ENCODE assay signal across 15 cellular contexts in the genomic region with DNA sequence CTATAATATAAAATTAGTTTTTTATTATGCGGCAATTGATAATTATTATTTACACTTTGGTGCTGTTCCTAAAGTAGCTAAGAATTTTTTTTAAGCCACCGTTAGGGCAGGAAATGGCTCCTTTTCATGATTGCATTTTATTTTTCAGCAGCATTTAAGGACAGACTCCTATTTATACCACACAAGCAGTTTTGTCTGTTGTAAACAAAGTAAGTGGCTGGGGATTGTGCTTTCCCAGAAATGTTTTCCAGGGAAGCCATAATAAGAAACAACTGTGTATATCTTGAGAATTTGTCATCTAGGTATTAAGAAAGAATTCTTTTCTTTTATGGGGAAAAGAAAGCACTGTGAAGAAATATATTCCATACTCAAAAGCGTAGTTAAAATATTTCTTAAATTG.
DNase-seq lines count a peak whose midpoint lies in the region; ATAC-seq and TF ChIP-seq lines count a peak whose summit lies in the region.
"Had no signal": no experiment of that assay in that cellular context is flagged by ENCODE, and none has a peak within 500 bp of the region (broad histone marks: within the 10 kb centered on the region; RNA-seq: fewer than 3 reads in every experiment).

No MANE protein-coding gene starts in this region.

- DNase-seq in SK-N-SH, result no peak
- DNase-seq in WTC11 (ENCODE audit: low spot score), result no peak
- peak; percentile 47 for DNase-seq in fibroblast of villous mesenchyme (ENCODE audit: low read depth)
- DNase-seq in kidney glomerular epithelial cell (lab: John Stamatoyannopoulos, UW), result no peak
- DNase-seq in NCI-H510A (lab: John Stamatoyannopoulos, UW), result no peak
- no peak for DNase-seq in activated T-helper 1 cell treated with anti-CD3 and anti-CD28 coated beads, Interleukin-12 subunit alpha, Interleukin-12 subunit beta, Interleukin-2, Interleukin-4 antibody, amounts not matched to agents 30 ng/mL and 10 ng/mL and 1 ng/mL, durations not matched to agents 14 hours and 24 hours and 36 hours (ENCODE audit: low spot score)
- no peak for DNase-seq in activated CD4-positive, alpha-beta T cell treated with anti-CD3 and anti-CD28 coated beads, Interleukin-2, amount 10 ng/mL, durations not matched to agents 7 days and 5 days
- DNase-seq: 8988T, DMS 273 treated with DMSO at 0.1 percent for 48 hours, GF-D8, MV-4-11, NCI-H1417 treated with DMSO at 0.1 percent for 48 hours, NCI-H2029 had no signal

- TF ChIP-seq CTCF in SK-N-SH (IDR thresholded peaks at IDR 0.05), result no peak
- TF ChIP-seq CTCF in WTC11 (IDR thresholded peaks at IDR 0.05), result no peak
- TF ChIP-seq CTCF in fibroblast of villous mesenchyme (IDR thresholded peaks at IDR 0.05; ENCODE audit: insufficient read depth, low read depth, low read length), result no peak

- WGBS in SK-N-SH (ENCODE audit: low lambda C conversion rate), result 89% methylated on average over 3 of the region's 3 CpGs

- no peaks in the 10 kb centered on the region for H3K36me3 Mint-ChIP-seq in WTC11
- no peaks in the 10 kb centered on the region for H3K36me3 Mint-ChIP-seq in activated T-helper 1 cell treated with anti-CD3 and anti-CD28 coated beads, Interleukin-12 subunit alpha, Interleukin-12 subunit beta, Interleukin-2, Interleukin-4 antibody, amounts not matched to agents 30 ng/mL and 10 ng/mL and 1 ng/mL, durations not matched to agents 14 hours and 24 hours and 36 hours (ENCODE audit: low read depth)
- H3K36me3 Mint-ChIP-seq in activated CD4-positive, alpha-beta T cell treated with anti-CD3 and anti-CD28 coated beads, Interleukin-2, amount 10 ng/mL, durations not matched to agents 7 days and 5 days (ENCODE audit: low read depth), result peaks cover 5% of the 10 kb centered on the region

- H2AFZ ChIP-seq in SK-N-SH (ENCODE audit: low read depth), result no peak overlapping the region

- no peaks in the 10 kb centered on the region for H3K27me3 Mint-ChIP-seq in WTC11 (ENCODE audit: low read depth)
- no peaks in the 10 kb centered on the region for H3K27me3 Mint-ChIP-seq in activated T-helper 1 cell treated with anti-CD3 and anti-CD28 coated beads, Interleukin-12 subunit alpha, Interleukin-12 subunit beta, Interleukin-2, Interleukin-4 antibody, amounts not matched to agents 30 ng/mL and 10 ng/mL and 1 ng/mL, durations not matched to agents 14 hours and 24 hours and 36 hours (ENCODE audit: insufficient read depth)
- no peaks in the 10 kb centered on the region for H3K27me3 Mint-ChIP-seq in activated CD4-positive, alpha-beta T cell treated with anti-CD3 and anti-CD28 coated beads, Interleukin-2, amount 10 ng/mL, durations not matched to agents 7 days and 5 days

- no peaks in the 10 kb centered on the region for H3K79me2 ChIP-seq in SK-N-SH (ENCODE audit: insufficient read depth)

- H3K27ac ChIP-seq in SK-N-SH (ENCODE audit: low read depth in 2 of 2, low read length in 1 of 2), result peak overlapping the region in 1 of 2 experiments; percentile 64; a peak in 2 of 4 replicates

- TF ChIP-seq RAD21 in SK-N-SH (IDR thresholded peaks at IDR 0.05; ENCODE audit: low read length), result no peak

- H3K9me2 ChIP-seq in SK-N-SH, result no peaks in the 10 kb centered on the region

- peaks cover 0 to 18% of the 10 kb centered on the region in 2 experiments; a peak in 2 of 4 replicates for H3K4me1 ChIP-seq in SK-N-SH (ENCODE audit: control insufficient read depth in 1 of 2, insufficient read depth in 2 of 2, low read depth in 1 of 2, low read length in 1 of 2)

- H3K27me3 ChIP-seq in SK-N-SH (ENCODE audit: insufficient read depth), result no peaks in the 10 kb centered on the region

- ATAC-seq in SK-N-SH treated with all-trans-retinoic acid at 6 μM for 48 hours (no peak), WTC11 (no peak)

- intact Hi-C loops in activated T-helper 1 cell treated with anti-CD3 and anti-CD28 coated beads, Interleukin-12 subunit alpha, Interleukin-12 subunit beta, Interleukin-2, Interleukin-4 antibody, amounts not matched to agents 30 ng/mL and 10 ng/mL and 1 ng/mL, durations not matched to agents 14 hours and 24 hours and 36 hours (cut with micrococcal nuclease), result no loop called here

- H3K36me3 ChIP-seq in SK-N-SH (replicated peaks in 1 of 2; ENCODE audit: control insufficient read depth in 1 of 2, insufficient read depth in 2 of 2, low read length in 1 of 2), result peaks cover 0 to 3% of the 10 kb centered on the region in 2 experiments
- H3K36me3 ChIP-seq: HAP-1 had no signal

- H3F3A ChIP-seq in SK-N-SH (replicated peaks; ENCODE audit: insufficient read depth), result no peaks in the 10 kb centered on the region

- no peak for TF ChIP-seq EP300 in SK-N-SH (IDR thresholded peaks at IDR 0.05; ENCODE audit: borderline replicate concordance in 1 of 2, low read depth in 1 of 2, low read length in 1 of 2)

- no peaks in the 10 kb centered on the region for H3K9me3 Mint-ChIP-seq in WTC11
- H3K9me3 Mint-ChIP-seq in activated T-helper 1 cell treated with anti-CD3 and anti-CD28 coated beads, Interleukin-12 subunit alpha, Interleukin-12 subunit beta, Interleukin-2, Interleukin-4 antibody, amounts not matched to agents 30 ng/mL and 10 ng/mL and 1 ng/mL, durations not matched to agents 14 hours and 24 hours and 36 hours, result no peaks in the 10 kb centered on the region
- H3K9me3 Mint-ChIP-seq in activated CD4-positive, alpha-beta T cell treated with anti-CD3 and anti-CD28 coated beads, Interleukin-2, amount 10 ng/mL, durations not matched to agents 7 days and 5 days, result no peaks in the 10 kb centered on the region

- no peak overlapping the region for H3K4me2 ChIP-seq in SK-N-SH

- peaks cover 39% of the 10 kb centered on the region for H3K4me1 Mint-ChIP-seq in WTC11
- no peaks in the 10 kb centered on the region for H3K4me1 Mint-ChIP-seq in activated T-helper 1 cell treated with anti-CD3 and anti-CD28 coated beads, Interleukin-12 subunit alpha, Interleukin-12 subunit beta, Interleukin-2, Interleukin-4 antibody, amounts not matched to agents 30 ng/mL and 10 ng/mL and 1 ng/mL, durations not matched to agents 14 hours and 24 hours and 36 hours (ENCODE audit: low read depth)
- no peaks in the 10 kb centered on the region for H3K4me1 Mint-ChIP-seq in activated CD4-positive, alpha-beta T cell treated with anti-CD3 and anti-CD28 coated beads, Interleukin-2, amount 10 ng/mL, durations not matched to agents 7 days and 5 days

- CTCF ChIA-PET in SK-N-SH (lab: Yijun Ruan, JAX), result interaction anchor here (0.9 kb wide), 1 partner anchor 40 kb away, joined by 4 read pairs; no protein-coding TSS in a partner anchor
- CTCF ChIA-PET in WTC11 (lab: Charles Lee), result no interaction called here
- CTCF ChIA-PET in activated CD4-positive, alpha-beta T cell treated with anti-CD3 and anti-CD28 coated beads, Interleukin-2, amount 10 ng/mL, durations not matched to agents 7 days and 5 days (lab: Charles Lee), result no interaction called here

- no peaks in the 10 kb centered on the region for H4K20me1 ChIP-seq in SK-N-SH (ENCODE audit: insufficient read depth)

- peak overlapping the region; percentile 52 for H3K27ac Mint-ChIP-seq in WTC11
- no peak overlapping the region for H3K27ac Mint-ChIP-seq in activated T-helper 1 cell treated with anti-CD3 and anti-CD28 coated beads, Interleukin-12 subunit alpha, Interleukin-12 subunit beta, Interleukin-2, Interleukin-4 antibody, amounts not matched to agents 30 ng/mL and 10 ng/mL and 1 ng/mL, durations not matched to agents 14 hours and 24 hours and 36 hours
- no peak overlapping the region for H3K27ac Mint-ChIP-seq in activated CD4-positive, alpha-beta T cell treated with anti-CD3 and anti-CD28 coated beads, Interleukin-2, amount 10 ng/mL, durations not matched to agents 7 days and 5 days

- POLR2A ChIA-PET in SK-N-SH (lab: Yijun Ruan, JAX) (no interaction called here), WTC11 (lab: Charles Lee) (no interaction called here)
- POLR2A ChIA-PET in activated CD4-positive, alpha-beta T cell treated with anti-CD3 and anti-CD28 coated beads, Interleukin-2, amount 10 ng/mL, durations not matched to agents 7 days and 5 days (lab: Charles Lee), result interaction anchor here (0.6 kb wide), 1 partner anchor 160 kb away, joined by 3 read pairs; no protein-coding TSS in a partner anchor

- H3K4me3 Mint-ChIP-seq in WTC11, result no peak overlapping the region
- no peak overlapping the region for H3K4me3 Mint-ChIP-seq in activated T-helper 1 cell treated with anti-CD3 and anti-CD28 coated beads, Interleukin-12 subunit alpha, Interleukin-12 subunit beta, Interleukin-2, Interleukin-4 antibody, amounts not matched to agents 30 ng/mL and 10 ng/mL and 1 ng/mL, durations not matched to agents 14 hours and 24 hours and 36 hours
- no peak overlapping the region for H3K4me3 Mint-ChIP-seq in activated CD4-positive, alpha-beta T cell treated with anti-CD3 and anti-CD28 coated beads, Interleukin-2, amount 10 ng/mL, durations not matched to agents 7 days and 5 days

- H3K4me3 ChIP-seq in SK-N-SH (ENCODE audit: low read depth in 2 of 2, low read length in 1 of 2), result no peak overlapping the region
- no peak overlapping the region for H3K4me3 ChIP-seq in fibroblast of villous mesenchyme (ENCODE audit: low read depth, low read length)
- H3K4me3 ChIP-seq: HAP-1 had no signal

- H3K9me3 ChIP-seq in SK-N-SH, result no peaks in the 10 kb centered on the region
- H3K9me3 ChIP-seq: HAP-1 had no signal

- no peak overlapping the region for H3K9ac ChIP-seq in SK-N-SH

TF ChIP-seq in SK-N-SH, 30 proteins besides CTCF, POLR2A, EP300 and RAD21 (continues in another document):
- TF ChIP-seq NFIC (IDR thresholded peaks at IDR 0.05; ENCODE audit: borderline replicate concordance), result no peak
- TF ChIP-seq FOSL2 (IDR thresholded peaks at IDR 0.05; ENCODE audit: borderline replicate concordance, low read depth), result no peak
- no peak for TF ChIP-seq RCOR1 (IDR thresholded peaks at IDR 0.05; ENCODE audit: low read length)
- TF ChIP-seq, protein P1, sequence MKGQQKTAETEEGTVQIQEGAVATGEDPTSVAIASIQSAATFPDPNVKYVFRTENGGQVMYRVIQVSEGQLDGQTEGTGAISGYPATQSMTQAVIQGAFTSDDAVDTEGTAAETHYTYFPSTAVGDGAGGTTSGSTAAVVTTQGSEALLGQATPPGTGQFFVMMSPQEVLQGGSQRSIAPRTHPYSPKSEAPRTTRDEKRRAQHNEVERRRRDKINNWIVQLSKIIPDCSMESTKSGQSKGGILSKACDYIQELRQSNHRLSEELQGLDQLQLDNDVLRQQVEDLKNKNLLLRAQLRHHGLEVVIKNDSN (IDR thresholded peaks at IDR 0.05; ENCODE audit: borderline replicate concordance, low read depth), result no peak

TF ChIP-seq in WTC11, 78 proteins besides CTCF, POLR2A, EP300 and RAD21 (continues in another document):
- TF ChIP-seq ATF1 (CRISPR knock-in tag; IDR thresholded peaks at IDR 0.05) (no peak), TEAD1 (CRISPR knock-in tag; IDR thresholded peaks at IDR 0.05) (no peak), ELF4 (CRISPR knock-in tag; IDR thresholded peaks at IDR 0.05; ENCODE audit: low read depth) (no peak), FOXJ3 (CRISPR knock-in tag; IDR thresholded peaks at IDR 0.05; ENCODE audit: borderline replicate concordance) (no peak)
- TF ChIP-seq, protein P1 (CRISPR knock-in tag; IDR thresholded peaks at IDR 0.05), result no peak
